8 cellular contexts compared by ENCODE assay signal in the genomic region with DNA sequence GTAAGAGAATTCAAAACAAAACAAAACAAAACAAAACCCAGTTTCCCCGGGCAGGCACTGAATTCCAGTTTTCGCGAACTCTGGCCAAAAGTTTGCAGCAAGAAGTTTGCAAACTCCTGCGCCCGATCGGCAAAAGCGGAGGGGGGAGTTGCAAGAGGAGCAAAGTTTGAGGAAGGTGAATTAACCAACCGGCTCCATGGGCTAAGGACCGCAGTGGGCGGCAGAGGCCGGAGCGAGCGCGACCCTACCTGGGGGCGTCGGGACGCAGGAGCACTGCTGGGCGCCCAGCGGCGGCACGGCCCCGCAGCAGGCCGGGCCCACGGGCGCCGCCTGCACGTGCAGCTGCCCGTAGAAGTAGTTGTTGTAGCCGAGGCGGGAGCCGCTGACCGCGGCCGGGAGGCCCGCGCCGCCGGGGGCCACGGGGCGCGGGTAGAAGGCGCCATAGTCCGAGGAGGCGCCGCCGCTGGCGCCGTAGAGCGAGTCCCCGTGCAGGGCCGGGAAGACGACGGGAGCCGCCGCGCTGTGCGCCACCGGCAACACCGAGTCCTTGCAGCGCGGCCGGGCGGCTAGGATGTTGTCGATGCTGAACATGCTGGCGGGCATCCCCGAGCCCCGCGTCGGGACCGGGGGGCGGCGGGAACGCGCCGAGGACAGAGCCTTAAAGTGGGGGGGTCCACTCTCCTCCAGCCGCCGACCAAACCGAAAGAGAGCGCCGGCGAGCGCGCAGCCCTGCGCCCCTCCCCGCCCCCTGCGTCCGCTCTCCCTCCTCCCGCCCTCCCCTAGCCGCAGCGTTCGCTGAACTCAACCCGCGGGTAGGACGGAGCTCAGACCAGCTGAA. TPM values are rescaled to one million over a fixed set of nuclear protein-coding genes. Genes with fewer than 3 reads are reported as not detected.
A peak's percentile ranks its signal among the peaks of the same experiment; 100 is the strongest.
DNase-seq lines count a peak whose midpoint lies in the region; ATAC-seq and TF ChIP-seq lines count a peak whose summit lies in the region.

A gene (minus strand): TSS at position 701 of the 838 bp plus-strand sequence. CDS start 98 bp downstream, at position 603.

- no peaks in the 10 kb centered on the region for H3K79me2 ChIP-seq in osteoblast (ENCODE audit: insufficient read depth, low read length)

- in situ Hi-C loops in GM13977 (cut with MboI; ENCODE audit: low pct_unique_long_range_greater_than_20kb, low sequenced_read_pairs, unreplicated experiment) = no loop called here

- peaks cover 64% of the 10 kb centered on the region for H3K27me3 ChIP-seq in osteoblast (ENCODE audit: insufficient read depth, low read length)

- H3K4me3 ChIP-seq in fibroblast of pulmonary artery (replicated peaks; ENCODE audit: low read depth, low read length) (peak within 1 kb of the TSS; percentile 43), osteoblast (ENCODE audit: insufficient read depth, low read length) (peak within 1 kb of the TSS; percentile 68)

- H3K27ac ChIP-seq in osteoblast (ENCODE audit: low read depth, low read length) = no peak within 1 kb of the TSS

- TF ChIP-seq CTCF in fibroblast of pulmonary artery (IDR thresholded peaks at IDR 0.05; ENCODE audit: low read length, missing control alignments) (no peak), osteoblast (IDR thresholded peaks at IDR 0.05; ENCODE audit: extremely low read depth, low read depth, low read length) (no peak), GM13977 (IDR thresholded peaks at IDR 0.05; ENCODE audit: extremely low read depth, insufficient read depth, missing control alignments) (no peak)

- H3K4me2 ChIP-seq in osteoblast (ENCODE audit: insufficient read depth, low read length) = peak within 1 kb of the TSS; percentile 78

- H4K20me1 ChIP-seq in osteoblast (ENCODE audit: insufficient read depth, low read length) = no peaks in the 10 kb centered on the region

- H3K9me3 ChIP-seq in osteoblast (ENCODE audit: low read depth, low read length) = no peaks in the 10 kb centered on the region

- no peaks in the 10 kb centered on the region for H3K4me1 ChIP-seq in osteoblast (ENCODE audit: insufficient read depth, low read length)

- peak; percentile 65 for DNase-seq in activated CD8-positive, alpha-beta memory T cell treated with anti-CD3 and anti-CD28 coated beads, Interleukin-2, amount 50 U/mL, for 48 hours
- no peak for DNase-seq in activated CD8-positive, alpha-beta memory T cell treated with anti-CD3 and anti-CD28 coated beads, Interleukin-2, amount 50 U/mL, for 4 hours
- peak; percentile 49 for DNase-seq in SW480 (ENCODE audit: low spot score)
- peak; percentile 29 for DNase-seq in fibroblast of pulmonary artery (ENCODE audit: low read depth)
- DNase-seq in osteoblast (ENCODE audit: insufficient read length, low spot score, missing footprints) = peak; percentile 91
- no peak for DNase-seq in AML-193 (lab: John Stamatoyannopoulos, UW)
- no peak for DNase-seq in GM13977 (ENCODE audit: low spot score)

- H3K36me3 ChIP-seq in osteoblast (ENCODE audit: insufficient read depth, low read length) = no peaks in the 10 kb centered on the region

- ATAC-seq in HG02678 (IDR thresholded peaks at IDR 0.05; ENCODE audit: unreplicated experiment) = no peak

- H2AFZ ChIP-seq in osteoblast (ENCODE audit: low read length) = peak within 1 kb of the TSS; percentile 59

RNA-seq across cellular contexts. Expression of the gene that starts here (rescaled TPM):
- 9.4 and 10.6 TPM in 2 replicates for total RNA-seq in osteoblast

Comparison
In these comparisons a context has a peak if more than half of its experiments do, and no peak if none do; other contexts are left out.
1. DNase-seq: peak in activated CD8-positive, alpha-beta memory T cell treated with anti-CD3 and anti-CD28 coated beads, Interleukin-2, amount 50 U/mL, for 48 hours (single experiment), SW480 (single experiment), fibroblast of pulmonary artery (single experiment) and osteoblast (single experiment); none in activated CD8-positive, alpha-beta memory T cell treated with anti-CD3 and anti-CD28 coated beads, Interleukin-2, amount 50 U/mL, for 4 hours (single experiment), AML-193 (0 of 2) and GM13977 (single experiment).